30 cellular contexts compared by ENCODE assay signal in the genomic region with DNA sequence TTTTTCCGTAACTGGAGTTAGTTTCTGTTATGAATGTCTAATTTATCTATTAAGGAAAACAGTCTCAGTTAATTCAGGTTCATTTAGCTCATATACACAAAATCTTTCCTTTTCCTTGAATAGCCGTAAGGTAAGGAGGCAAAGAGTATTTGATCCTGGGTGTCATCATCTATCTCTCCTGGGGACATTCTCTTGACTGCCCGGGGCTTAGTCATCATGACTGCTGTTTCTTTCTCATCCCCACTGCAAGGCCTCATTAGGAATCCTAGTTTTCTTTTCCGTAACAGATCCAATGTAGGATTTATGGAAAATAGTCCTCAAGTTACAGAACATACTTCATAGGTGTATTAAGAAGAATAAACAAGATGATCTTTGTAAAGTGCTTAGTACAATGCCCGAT.
"Had no signal": no experiment of that assay in that cellular context is flagged by ENCODE, and none has a peak within 500 bp of the region (broad histone marks: within the 10 kb centered on the region; RNA-seq: fewer than 3 reads in every experiment).

No MANE protein-coding gene starts in this region.

- DNase-seq: activated CD4-positive, alpha-beta T cell treated with anti-CD3 and anti-CD28 coated beads for 4 hours; activated CD4-positive, alpha-beta T cell treated with anti-CD3 and anti-CD28 coated beads, Interleukin-2, amount 50 U/mL, for 4 hours; activated effector memory CD4-positive, alpha-beta T cell treated with Interleukin-2 at 50 U/mL for 16 hours; activated naive CD4-positive, alpha-beta T cell treated with anti-CD3 and anti-CD28 coated beads, Interleukin-2, amount 10 ng/mL, durations not matched to agents 7 days and 5 days; activated naive CD8-positive, alpha-beta T cell treated with anti-CD3 and anti-CD28 coated beads, Interleukin-2, amount 10 ng/mL, durations not matched to agents 7 days and 5 days; activated T-cell treated with anti-CD3 and anti-CD28 coated beads for 4 hours; caudate nucleus; gastrocnemius medialis; glutamatergic neuron; islet precursor cell; left cardiac atrium; left ventricle myocardium superior; naive B cell; nephron progenitor cell; pancreas; retina; sigmoid colon; stimulated activated CD4-positive, alpha-beta T cell treated with anti-CD3 and anti-CD28 coated beads, Interleukin-15, amount 100 ng/mL, for 24 hours; stimulated activated CD4-positive, alpha-beta T cell treated with anti-CD3 and anti-CD28 coated beads, Interleukin-2, amount 100 ng/mL, for 24 hours; stimulated activated naive CD4-positive, alpha-beta T cell; T-helper 1 cell; testis; transverse colon had no signal

- H3K4me1 ChIP-seq: ascending aorta, gastrocnemius medialis, pancreas, prostate gland, testis had no signal

- H3K27ac Mint-ChIP-seq: activated naive CD4-positive, alpha-beta T cell treated with anti-CD3 and anti-CD28 coated beads, Interleukin-2, amount 10 ng/mL, durations not matched to agents 7 days and 5 days; activated naive CD8-positive, alpha-beta T cell treated with anti-CD3 and anti-CD28 coated beads, Interleukin-2, amount 10 ng/mL, durations not matched to agents 7 days and 5 days; mesothelial cell of epicardium; nephron progenitor cell; T-helper 2 cell treated with Interferon-gamma antibody and Interleukin-4, amounts not matched to agents 5 μg/mL and 100 μg/mL, for 36 hours had no signal

- H3K36me3 Mint-ChIP-seq: activated naive CD4-positive, alpha-beta T cell treated with anti-CD3 and anti-CD28 coated beads, Interleukin-2, amount 10 ng/mL, durations not matched to agents 7 days and 5 days; activated naive CD8-positive, alpha-beta T cell treated with anti-CD3 and anti-CD28 coated beads, Interleukin-2, amount 10 ng/mL, durations not matched to agents 7 days and 5 days; mesothelial cell of epicardium; naive B cell had no signal

- H3K4me2 ChIP-seq: smooth muscle cell had no signal

- H3K27ac ChIP-seq: ascending aorta, gastrocnemius medialis, neutrophil, pancreas, prostate gland, sigmoid colon, testis, transverse colon, VCaP had no signal

- H3K9me3 ChIP-seq: ascending aorta, gastrocnemius medialis, neutrophil, pancreas, prostate gland, sigmoid colon, testis, transverse colon had no signal

- H3K27me3 ChIP-seq: ascending aorta, gastrocnemius medialis, sigmoid colon, testis, transverse colon had no signal

- H3K4me3 ChIP-seq: ascending aorta, gastrocnemius medialis, pancreas, prostate gland, sigmoid colon, smooth muscle cell, testis, transverse colon had no signal

- H3K4me3 Mint-ChIP-seq: activated naive CD4-positive, alpha-beta T cell treated with anti-CD3 and anti-CD28 coated beads, Interleukin-2, amount 10 ng/mL, durations not matched to agents 7 days and 5 days; activated naive CD8-positive, alpha-beta T cell treated with anti-CD3 and anti-CD28 coated beads, Interleukin-2, amount 10 ng/mL, durations not matched to agents 7 days and 5 days; mesothelial cell of epicardium; naive B cell; nephron progenitor cell; T-helper 2 cell treated with Interferon-gamma antibody and Interleukin-4, amounts not matched to agents 5 μg/mL and 100 μg/mL, for 36 hours had no signal

- H3K36me3 ChIP-seq: ascending aorta, gastrocnemius medialis, neutrophil, pancreas, prostate gland, sigmoid colon, transverse colon had no signal

- H3K9me3 Mint-ChIP-seq: activated naive CD4-positive, alpha-beta T cell treated with anti-CD3 and anti-CD28 coated beads, Interleukin-2, amount 10 ng/mL, durations not matched to agents 7 days and 5 days; activated naive CD8-positive, alpha-beta T cell treated with anti-CD3 and anti-CD28 coated beads, Interleukin-2, amount 10 ng/mL, durations not matched to agents 7 days and 5 days; mesothelial cell of epicardium; naive B cell; nephron progenitor cell; T-helper 2 cell treated with Interferon-gamma antibody and Interleukin-4, amounts not matched to agents 5 μg/mL and 100 μg/mL, for 36 hours had no signal
